In the genomic region with DNA sequence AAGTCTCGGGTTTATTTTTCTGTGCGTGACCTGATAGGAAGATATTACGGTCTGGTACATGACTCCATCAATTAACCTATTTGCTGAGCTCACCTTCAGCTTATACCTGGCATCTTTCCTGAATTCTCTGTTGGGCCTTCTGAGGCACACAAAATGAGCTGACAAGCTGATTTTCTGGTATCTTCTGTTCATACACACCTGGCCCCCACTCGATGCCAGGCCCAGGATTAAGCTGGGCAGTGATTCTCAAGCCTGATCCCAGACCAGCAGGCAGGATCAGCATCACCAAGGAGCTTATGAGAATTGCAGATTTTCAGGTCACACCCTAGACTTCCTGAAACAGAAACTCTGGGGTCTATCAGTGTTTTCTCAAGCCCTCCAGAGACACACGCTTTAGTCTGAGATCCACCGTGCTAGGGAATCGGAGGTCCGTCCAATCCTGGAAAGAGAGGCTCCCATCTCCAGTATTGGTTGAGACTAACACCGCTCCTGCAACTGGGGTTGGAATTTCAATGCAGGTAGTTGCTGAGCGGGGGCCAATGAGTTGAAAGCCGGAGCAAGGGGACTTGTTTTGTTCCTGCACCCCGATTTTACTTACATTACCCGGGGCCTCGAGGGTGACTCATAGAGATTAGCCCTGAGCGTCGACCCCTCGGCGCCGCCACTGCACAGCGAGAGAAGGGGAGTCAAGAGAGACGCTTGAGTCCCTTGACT, we compare ENCODE assay signal across 8 cellular contexts. TPM values are rescaled to one million over a fixed set of nuclear protein-coding genes. Genes with fewer than 3 reads are reported as not detected.
DNase-seq lines count a peak whose midpoint lies in the region; ATAC-seq and TF ChIP-seq lines count a peak whose summit lies in the region.

No MANE protein-coding gene starts in this region.

- intact Hi-C loops in PC-9 (cut with micrococcal nuclease; ENCODE audit: unreplicated experiment) (loop anchor here (1.0 kb wide), 1 partner anchor 117 kb away; no protein-coding TSS in a partner anchor), esophagus squamous epithelium (cut with DNase I) (no loop called here)

- TF ChIP-seq CTCF in PC-9 (conservative IDR thresholded peaks at IDR 0.05) (no peak), esophagus squamous epithelium (IDR thresholded peaks at IDR 0.05) (no peak), osteocyte (IDR thresholded peaks at IDR 0.05) (no peak)

- H3K4me1 ChIP-seq in PC-9 (replicated peaks; ENCODE audit: insufficient read depth) (peaks cover 15% of the 10 kb centered on the region; the same call in 1 of the 2 replicates), esophagus squamous epithelium (peaks cover 8 to 41% (median 21%) of the 10 kb centered on the region in 3 donors)

- peak overlapping the region; percentile 80 for H3K4me2 ChIP-seq in PC-9

- peak overlapping the region; percentile 93 for H2AFZ ChIP-seq in PC-9

- H3K79me2 ChIP-seq in PC-9 (ENCODE audit: low read depth): peaks cover 18% of the 10 kb centered on the region

- H3K9me3 Mint-ChIP-seq in activated T-cell treated with anti-CD3 and anti-CD28 coated beads, Interleukin-2, amount 50 U/mL, for 24 hours: no peaks in the 10 kb centered on the region
- H3K9me3 Mint-ChIP-seq in osteocyte (ENCODE audit: unreplicated experiment): no peaks in the 10 kb centered on the region

- TSS peak; percentile 94 for BruUV-seq in PC-9 (replicated peaks; lab: Mats Ljungman, UMichigan)

- no peak for ATAC-seq in HG03469 (IDR thresholded peaks at IDR 0.05; ENCODE audit: unreplicated experiment)

- no peak for DNase-seq in activated T-cell treated with anti-CD3 and anti-CD28 coated beads, Interleukin-2, amount 50 U/mL, for 24 hours
- DNase-seq in activated T-cell treated with anti-CD3 and anti-CD28 coated beads for 4 hours (no peak), PC-9 (no peak), esophagus squamous epithelium (lab: John Stamatoyannopoulos, UW) (no peak), osteocyte (ENCODE audit: extremely low spot score, unreplicated experiment) (no peak)
- no peak for DNase-seq in activated effector memory CD4-positive, alpha-beta T cell treated with anti-CD3 and anti-CD28 coated beads, Interleukin-2, amount 50 U/mL, for 16 hours
- DNase-seq in central memory CD4-positive, alpha-beta T cell: no peak

- H3K27ac ChIP-seq in PC-9: no peak overlapping the region
- H3K27ac ChIP-seq in esophagus squamous epithelium: peak overlapping the region; percentile 90 to 98 (median 94)

- H3F3A ChIP-seq in PC-9 (ENCODE audit: insufficient read depth, low read depth): no peaks in the 10 kb centered on the region

- TF ChIP-seq POLR2A in esophagus squamous epithelium (IDR thresholded peaks at IDR 0.05): no peak

- POLR2A ChIA-PET in PC-9 (lab: Charles Lee; ENCODE audit: unreplicated experiment): interaction anchor here (0.7 kb wide), 2 partner anchors 102 to 488 kb away, joined by 3 read pairs; no protein-coding TSS in a partner anchor

- H3K9me3 ChIP-seq in PC-9 (ENCODE audit: insufficient read depth, low read depth): no peaks in the 10 kb centered on the region
- H3K9me3 ChIP-seq in esophagus squamous epithelium: no peaks in the 10 kb centered on the region

- CTCF ChIA-PET in PC-9 (lab: Charles Lee): interaction anchor here (0.6 to 1.4 kb wide), 2 partner anchors 10 to 117 kb away, joined by 6 to 9 read pairs; no protein-coding TSS in a partner anchor

- peak overlapping the region; percentile 99 for H3K27ac Mint-ChIP-seq in activated T-cell treated with anti-CD3 and anti-CD28 coated beads, Interleukin-2, amount 50 U/mL, for 24 hours
- H3K27ac Mint-ChIP-seq in osteocyte (ENCODE audit: unreplicated experiment): peak overlapping the region; percentile 100

- H3K27me3 Mint-ChIP-seq in activated T-cell treated with anti-CD3 and anti-CD28 coated beads, Interleukin-2, amount 50 U/mL, for 24 hours: no peaks in the 10 kb centered on the region
- H3K27me3 Mint-ChIP-seq in osteocyte (ENCODE audit: unreplicated experiment): no peaks in the 10 kb centered on the region

- WGBS in esophagus squamous epithelium, 2 donors: 22 to 42% methylated on average over 10 to 16 of the region's 21 CpGs

- no peaks in the 10 kb centered on the region for H4K20me1 ChIP-seq in PC-9 (ENCODE audit: insufficient read depth)

- H3K4me3 Mint-ChIP-seq in activated T-cell treated with anti-CD3 and anti-CD28 coated beads, Interleukin-2, amount 50 U/mL, for 24 hours: peak overlapping the region; percentile 100
- H3K4me3 Mint-ChIP-seq in osteocyte (ENCODE audit: unreplicated experiment): peak overlapping the region; percentile 100

- no peaks in the 10 kb centered on the region for H3K9me2 ChIP-seq in PC-9 (ENCODE audit: insufficient read depth)

- peaks cover 48% of the 10 kb centered on the region for H3K36me3 Mint-ChIP-seq in activated T-cell treated with anti-CD3 and anti-CD28 coated beads, Interleukin-2, amount 50 U/mL, for 24 hours (ENCODE audit: low read depth)
- H3K36me3 Mint-ChIP-seq in osteocyte (ENCODE audit: unreplicated experiment): peaks cover 25% of the 10 kb centered on the region

- peaks cover 17% of the 10 kb centered on the region for H3K36me3 ChIP-seq in PC-9 (ENCODE audit: low read depth)
- peaks cover 0 to 27% (median 5%) of the 10 kb centered on the region in 3 donors for H3K36me3 ChIP-seq in esophagus squamous epithelium

- H3K27me3 ChIP-seq in PC-9 (ENCODE audit: insufficient read depth, low read depth) (no peaks in the 10 kb centered on the region), esophagus squamous epithelium (no peaks in the 10 kb centered on the region)

- H3K4me3 ChIP-seq in PC-9: peak overlapping the region; percentile 93
- H3K4me3 ChIP-seq in esophagus squamous epithelium: peak overlapping the region; percentile 73 to 98 (median 88)

- peaks cover 30% of the 10 kb centered on the region for H3K4me1 Mint-ChIP-seq in activated T-cell treated with anti-CD3 and anti-CD28 coated beads, Interleukin-2, amount 50 U/mL, for 24 hours (ENCODE audit: low read depth)
- H3K4me1 Mint-ChIP-seq in osteocyte (ENCODE audit: unreplicated experiment): peaks cover 19% of the 10 kb centered on the region

RNA-seq across cellular contexts. Expression of a gene that starts 0.6 kb away (rescaled TPM):
- total RNA-seq in PC-9 (2021) (30.9 and 39.9 TPM in 2 replicates), esophagus squamous epithelium (10 to 100 TPM in 2 of 4 donors, 1 to 10 TPM in 2; 6.7 to 22.1 (median 9.3) TPM), osteocyte (62.3 and 72.8 TPM in 2 replicates)
